In the genomic region with DNA sequence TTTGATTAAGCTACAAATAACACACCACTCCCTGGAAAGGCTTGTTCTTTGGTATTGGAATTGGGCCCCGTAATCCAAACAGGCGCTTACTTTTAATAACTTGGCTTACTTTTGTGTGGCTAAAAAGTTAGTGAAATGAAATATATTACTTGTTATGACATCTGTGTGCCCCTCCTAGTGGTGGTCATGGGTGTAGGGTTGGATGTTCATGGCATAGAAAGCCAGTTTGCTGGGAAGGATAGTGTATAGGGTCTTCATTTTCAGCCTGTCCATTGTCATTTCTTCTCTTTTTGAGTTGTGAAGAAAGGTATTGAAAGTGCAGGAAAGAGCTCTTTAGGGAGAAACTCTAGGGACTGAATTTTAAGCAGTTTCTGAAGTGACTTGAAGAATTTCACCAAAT, we compare ENCODE assay signal across 9 cellular contexts. TPM values are rescaled to one million over a fixed set of nuclear protein-coding genes. Genes with fewer than 3 reads are reported as not detected.
DNase-seq lines count a peak whose midpoint lies in the region; ATAC-seq and TF ChIP-seq lines count a peak whose summit lies in the region.
"Had no signal": no experiment of that assay in that cellular context is flagged by ENCODE, and none has a peak within 500 bp of the region (broad histone marks: within the 10 kb centered on the region; RNA-seq: fewer than 3 reads in every experiment).

No MANE protein-coding gene starts in this region.

- no peak overlapping the region for H2AFZ ChIP-seq in neuronal stem cell (ENCODE audit: low read length)

- peak; percentile 36 for ATAC-seq in GM18867 (IDR thresholded peaks at IDR 0.05; ENCODE audit: unreplicated experiment)
- no peak for ATAC-seq in GM19035 (IDR thresholded peaks at IDR 0.05; ENCODE audit: unreplicated experiment)

- H2BK5ac ChIP-seq in neuronal stem cell (ENCODE audit: low read length): no peak overlapping the region

- TF ChIP-seq CTCF in BE2C (IDR thresholded peaks at IDR 0.05; ENCODE audit: low read depth, low read length) (peak; percentile 74), WI38 (IDR thresholded peaks at IDR 0.05; ENCODE audit: low read depth, low read length) (peak; percentile 17; the same call in 1 of the 2 replicates), nephron progenitor cell (IDR thresholded peaks at IDR 0.05) (no peak)

- WGBS in neuronal stem cell (ENCODE audit: extremely low coverage in 2 of 2, insufficient read length in 2 of 2, insufficient replicate concordance in 1 of 2), 2 donors: no CpG with 5 or more reads among the region's 2 CpGs

- H2BK12ac ChIP-seq in neuronal stem cell (ENCODE audit: low read length): no peak overlapping the region

- H3K4ac ChIP-seq in neuronal stem cell (ENCODE audit: low read length): no peak overlapping the region

- H2BK15ac ChIP-seq in neuronal stem cell (ENCODE audit: low read length): no peak overlapping the region

- H3K4me1 ChIP-seq in BE2C (peaks cover 11% of the 10 kb centered on the region), neuronal stem cell (ENCODE audit: control insufficient read depth in 2 of 2, insufficient read depth in 1 of 2, low read depth in 1 of 2, low read length in 2 of 2) (peaks cover 26 to 29% of the 10 kb centered on the region in 2 donors)

- no peak overlapping the region for H3K4me2 ChIP-seq in neuronal stem cell (ENCODE audit: insufficient read depth, low read length, poor library complexity, severe bottlenecking)

- H2AK5ac ChIP-seq in neuronal stem cell (ENCODE audit: low read depth, low read length): no peak overlapping the region

- H3K23ac ChIP-seq in neuronal stem cell (ENCODE audit: low read depth, low read length, poor library complexity): no peak overlapping the region

- H3K4me1 Mint-ChIP-seq in immature natural killer cell (peaks cover 89 to 91% of the 10 kb centered on the region in 2 donors), nephron progenitor cell (peaks cover 58% of the 10 kb centered on the region)

- no peak overlapping the region for H3K4me3 ChIP-seq in BE2C (ENCODE audit: low read depth, low read length)
- H3K4me3 ChIP-seq in WI38 (ENCODE audit: low read depth, low read length): no peak overlapping the region
- H3K4me3 ChIP-seq in neuronal stem cell (ENCODE audit: low read length in 2 of 2): no peak overlapping the region

- no peak overlapping the region for H4K91ac ChIP-seq in neuronal stem cell (ENCODE audit: low read depth, low read length, poor library complexity)

- peak overlapping the region in 5 of 6 donors; percentile 18 to 69 (median 55) for H3K27ac Mint-ChIP-seq in immature natural killer cell
- no peak overlapping the region for H3K27ac Mint-ChIP-seq in nephron progenitor cell

- H3K9me3 ChIP-seq in BE2C: no peaks in the 10 kb centered on the region
- no peaks in the 10 kb centered on the region for H3K9me3 ChIP-seq in neuronal stem cell (replicated peaks in 1 of 2; ENCODE audit: control insufficient read depth in 2 of 2, insufficient read depth in 1 of 2, low read depth in 1 of 2, low read length in 2 of 2)

- no peaks in the 10 kb centered on the region for H3K9me3 Mint-ChIP-seq in immature natural killer cell
- no peaks in the 10 kb centered on the region for H3K9me3 Mint-ChIP-seq in nephron progenitor cell

- H3K27ac ChIP-seq in neuronal stem cell (replicated peaks; ENCODE audit: low read length): no peak overlapping the region

- H3K27me3 ChIP-seq in BE2C (no peaks in the 10 kb centered on the region), neuronal stem cell (ENCODE audit: control insufficient read depth in 3 of 3, insufficient read depth in 3 of 3, low read depth in 1 of 3, low read length in 3 of 3) (no peaks in the 10 kb centered on the region)

- H3K36me3 Mint-ChIP-seq in immature natural killer cell (peaks cover 0 to 8% (median 8%) of the 10 kb centered on the region in 3 donors), nephron progenitor cell (ENCODE audit: low read depth) (peaks cover 48% of the 10 kb centered on the region)

- H3K27me3 Mint-ChIP-seq in immature natural killer cell (ENCODE audit: low read depth in 3 of 3) (peaks cover 0 to 2% (median 1%) of the 10 kb centered on the region in 3 donors), nephron progenitor cell (ENCODE audit: low read depth, poor library complexity) (no peaks in the 10 kb centered on the region)

- H3K14ac ChIP-seq in neuronal stem cell (ENCODE audit: low read length): no peak overlapping the region

- no peak overlapping the region for H3K18ac ChIP-seq in neuronal stem cell (ENCODE audit: low read length)

- DNase-seq in BE2C (peak; percentile 36), immature natural killer cell (peak in 1 of 3 donors; percentile 15), nephron progenitor cell (no peak), H4 (ENCODE audit: low spot score) (no peak), neuronal stem cell (ENCODE audit: low spot score) (no peak)
- DNase-seq: activated CD8-positive, alpha-beta memory T cell treated with anti-CD3 and anti-CD28 coated beads, Interleukin-2, amount 50 U/mL, for 48 hours had no signal

- peaks cover 4% of the 10 kb centered on the region for H3K79me1 ChIP-seq in neuronal stem cell (ENCODE audit: low read depth, low read length)

- H3K36me3 ChIP-seq in BE2C (no peaks in the 10 kb centered on the region), neuronal stem cell (replicated peaks in 1 of 2; ENCODE audit: control insufficient read depth in 2 of 2, insufficient read depth in 2 of 2, low read length in 2 of 2) (peaks cover 1 to 27% of the 10 kb centered on the region in 2 donors)

- no peak overlapping the region for H4K8ac ChIP-seq in neuronal stem cell (ENCODE audit: low read depth, low read length)

- peak overlapping the region in 3 of 5 donors; percentile 13 to 50 (median 14) for H3K4me3 Mint-ChIP-seq in immature natural killer cell
- H3K4me3 Mint-ChIP-seq in nephron progenitor cell: no peak overlapping the region

- no peak overlapping the region for H3K9ac ChIP-seq in neuronal stem cell (ENCODE audit: low read depth, low read length, poor library complexity)

- no peak overlapping the region for H2BK120ac ChIP-seq in neuronal stem cell (ENCODE audit: low read depth, low read length)

RNA-seq across cellular contexts. Expression of a gene that starts 5.9 kb away (rescaled TPM):
- 5.7 TPM for polyA plus RNA-seq in BE2C (2012; ENCODE audit: insufficient read depth, insufficient read length, low read depth)
- polyA plus RNA-seq in immature natural killer cell: 10 to 100 TPM in 2 of 3 donors, 1 to 10 TPM in 1; 5.8 to 15.4 (median 10.9) TPM
- 2.3 and 8.3 TPM in 2 replicates for total RNA-seq in H4 (2014; rRNA removed; shearing (Covaris generic))
- 12.9 TPM for polyA plus RNA-seq in neuronal stem cell (2013, experiment 1 of 2)
- polyA plus RNA-seq in neuronal stem cell (2013, experiment 2 of 2): 12.9 TPM
